ENCODE assay signal across 10 cellular contexts in genomic region chrX:19627533-19627932, GRCh38.
DNase-seq lines count a peak whose midpoint lies in the region; ATAC-seq and TF ChIP-seq lines count a peak whose summit lies in the region.
"Had no signal": no experiment of that assay in that cellular context is flagged by ENCODE, and none has a peak within 500 bp of the region (broad histone marks: within the 10 kb centered on the region; RNA-seq: fewer than 3 reads in every experiment).

No MANE protein-coding gene starts in this region.

- peak overlapping the region; percentile 83 for H3K27ac ChIP-seq in PC-3 (ENCODE audit: low read length)

- BruUV-seq in PC-3 (replicated peaks; lab: Mats Ljungman, UMichigan): no TSS peak

- H4K20me1 ChIP-seq in PC-3 (ENCODE audit: low read length): no peaks in the 10 kb centered on the region

- H2AFZ ChIP-seq in PC-3 (ENCODE audit: low read length): no peak overlapping the region

- H3K9ac ChIP-seq in PC-3 (ENCODE audit: low read length): peak overlapping the region; percentile 33; the same call in 1 of the 2 replicates

- no peaks in the 10 kb centered on the region for H3K9me2 ChIP-seq in PC-3 (replicated peaks; ENCODE audit: low read length)

- CTCF ChIA-PET in PC-3 (lab: Charles Lee): no interaction called here

- peaks cover 3% of the 10 kb centered on the region for H3F3A ChIP-seq in PC-3 (ENCODE audit: low read length, unreplicated experiment)

- peak; percentile 18 for DNase-seq in activated CD4-positive, alpha-beta T cell treated with anti-CD3 and anti-CD28 coated beads for 48 hours
- DNase-seq in activated CD4-positive, alpha-beta T cell treated with anti-CD3 and anti-CD28 coated beads, Interleukin-2, amount 50 U/mL, for 1 hour: no peak
- DNase-seq in PC-3: peak; percentile 62
- peak; percentile 7 for DNase-seq in amniotic epithelial cell (ENCODE audit: low read depth)
- peak; percentile 19 for DNase-seq in renal cortical epithelial cell (ENCODE audit: low read depth)
- no peak for DNase-seq in NCI-H446 (lab: John Stamatoyannopoulos, UW)
- no peak for DNase-seq in kidney glomerular epithelial cell (lab: John Stamatoyannopoulos, UW)
- DNase-seq in COLO668 (lab: John Stamatoyannopoulos, UW; ENCODE audit: unreplicated experiment): no peak
- DNase-seq: NCI-H1694 had no signal

- no peaks in the 10 kb centered on the region for H3K36me3 ChIP-seq in PC-3 (ENCODE audit: low read depth, low read length)

- peak overlapping the region; percentile 67 for H3K4me2 ChIP-seq in PC-3 (ENCODE audit: low read length)
- H3K4me2 ChIP-seq: A549 had no signal

- H3K79me2 ChIP-seq in PC-3 (ENCODE audit: low read length): no peaks in the 10 kb centered on the region

- H3K27me3 ChIP-seq in PC-3 (ENCODE audit: low read length): no peaks in the 10 kb centered on the region

- POLR2A ChIA-PET in PC-3 (lab: Charles Lee; ENCODE audit: unreplicated experiment): no interaction called here

- no peaks in the 10 kb centered on the region for H3K9me3 ChIP-seq in PC-3 (ENCODE audit: low read length)
- H3K9me3 ChIP-seq: A549 had no signal

- no peak overlapping the region for H3K4me3 ChIP-seq in PC-3 (ENCODE audit: low read length)
- H3K4me3 ChIP-seq: A549 had no signal

- intact Hi-C loops in PC-3 (cut with micrococcal nuclease): loop anchor here (2.0 to 10.0 kb wide), 3 partner anchors 35 to 83 kb away; no protein-coding TSS in a partner anchor

- peak; percentile 43 for ATAC-seq in PC-3
- ATAC-seq: A549 had no signal

- TF ChIP-seq CTCF in PC-3 (conservative IDR thresholded peaks at IDR 0.05; ENCODE audit: low read depth, low read length): no peak

- peaks cover 48% of the 10 kb centered on the region for H3K4me1 ChIP-seq in PC-3 (ENCODE audit: insufficient read depth, low read length)

Comparison
In these comparisons a context has a peak if more than half of its experiments do, and no peak if none do; other contexts are left out.
1. DNase-seq: peak in activated CD4-positive, alpha-beta T cell treated with anti-CD3 and anti-CD28 coated beads for 48 hours (single experiment), PC-3 (single experiment), amniotic epithelial cell (single experiment) and renal cortical epithelial cell (single experiment); none in activated CD4-positive, alpha-beta T cell treated with anti-CD3 and anti-CD28 coated beads, Interleukin-2, amount 50 U/mL, for 1 hour (single experiment), NCI-H446 (0 of 2), kidney glomerular epithelial cell (single experiment) and COLO668 (single experiment).